18 cellular contexts compared by ENCODE assay signal in genomic region chr1:4122513-4123160, GRCh38.
DNase-seq lines count a peak whose midpoint lies in the region; ATAC-seq and TF ChIP-seq lines count a peak whose summit lies in the region.
"Had no signal": no experiment of that assay in that cellular context is flagged by ENCODE, and none has a peak within 500 bp of the region (broad histone marks: within the 10 kb centered on the region; RNA-seq: fewer than 3 reads in every experiment).

No MANE protein-coding gene starts in this region.

- peaks cover 0 to 4% of the 10 kb centered on the region in 2 donors for H3K4me1 ChIP-seq in neuronal stem cell (ENCODE audit: control insufficient read depth in 2 of 2, insufficient read depth in 1 of 2, low read depth in 1 of 2, low read length in 2 of 2)
- H3K4me1 ChIP-seq in colonic mucosa: no peaks in the 10 kb centered on the region
- H3K4me1 ChIP-seq: Caco-2 had no signal

- ATAC-seq in sciatic nerve (no peak), HG02798 (IDR thresholded peaks at IDR 0.05; ENCODE audit: poor library complexity, unreplicated experiment) (no peak)
- ATAC-seq: CD8-positive, alpha-beta T cell; HCT116 had no signal

- no peak overlapping the region for H2BK12ac ChIP-seq in neuronal stem cell (ENCODE audit: low read length)

- intact Hi-C loops in sciatic nerve (cut with DNase I) (no loop called here), colonic mucosa (cut with DNase I) (no loop called here)

- no peak overlapping the region for H3K14ac ChIP-seq in neuronal stem cell (ENCODE audit: low read length)

- H3K27me3 ChIP-seq in neuronal stem cell (ENCODE audit: control insufficient read depth in 3 of 3, insufficient read depth in 3 of 3, low read depth in 1 of 3, low read length in 3 of 3) (peaks cover 0 to 5% (median 0%) of the 10 kb centered on the region in 3 experiments), colonic mucosa (no peaks in the 10 kb centered on the region)

- H3K9me3 ChIP-seq in neuronal stem cell (replicated peaks in 1 of 2; ENCODE audit: control insufficient read depth in 2 of 2, insufficient read depth in 1 of 2, low read depth in 1 of 2, low read length in 2 of 2) (no peaks in the 10 kb centered on the region), colonic mucosa (no peaks in the 10 kb centered on the region)
- H3K9me3 ChIP-seq: BLaER1, Caco-2 had no signal

- H3K79me1 ChIP-seq in neuronal stem cell (ENCODE audit: low read depth, low read length): no peaks in the 10 kb centered on the region

- H3K36me3 ChIP-seq in neuronal stem cell (replicated peaks in 1 of 2; ENCODE audit: control insufficient read depth in 2 of 2, insufficient read depth in 2 of 2, low read length in 2 of 2): no peaks in the 10 kb centered on the region
- H3K36me3 ChIP-seq in colonic mucosa: no peaks in the 10 kb centered on the region
- H3K36me3 ChIP-seq: BLaER1 had no signal

- no peak overlapping the region for H2AFZ ChIP-seq in neuronal stem cell (ENCODE audit: low read length)
- H2AFZ ChIP-seq: GM23248 had no signal

- H3K4ac ChIP-seq in neuronal stem cell (ENCODE audit: low read length): peak overlapping the region; percentile 43

- H3K9ac ChIP-seq in neuronal stem cell (ENCODE audit: low read depth, low read length, poor library complexity) (no peak overlapping the region), colonic mucosa (ENCODE audit: low read depth in 2 of 2, low read length in 2 of 2) (no peak overlapping the region)
- H3K9ac ChIP-seq: BLaER1, GM23248 had no signal

- H2BK5ac ChIP-seq in neuronal stem cell (ENCODE audit: low read length): no peak overlapping the region

- H3K27ac ChIP-seq in neuronal stem cell (replicated peaks; ENCODE audit: low read length) (no peak overlapping the region), colonic mucosa (no peak overlapping the region)
- H3K27ac ChIP-seq: 22Rv1, BLaER1, C4-2B, GM23248 had no signal

- no peak overlapping the region for H4K91ac ChIP-seq in neuronal stem cell (ENCODE audit: low read depth, low read length, poor library complexity)

- H3K4me3 ChIP-seq in neuronal stem cell (ENCODE audit: low read length in 2 of 2) (no peak overlapping the region), colonic mucosa (no peak overlapping the region)
- H3K4me3 ChIP-seq: BLaER1, GM23248 had no signal

- no peak overlapping the region for H2BK120ac ChIP-seq in neuronal stem cell (ENCODE audit: low read depth, low read length)

- H2AK5ac ChIP-seq in neuronal stem cell (ENCODE audit: low read depth, low read length): no peak overlapping the region

- DNase-seq in activated effector memory CD4-positive, alpha-beta T cell treated with anti-CD3 and anti-CD28 coated beads, Interleukin-2, amount 50 U/mL, for 16 hours: peak; percentile 17
- no peak for DNase-seq in activated effector memory CD4-positive, alpha-beta T cell treated with Interleukin-2 at 50 U/mL for 16 hours
- no peak for DNase-seq in neuronal stem cell (ENCODE audit: low spot score)
- peak; percentile 40 for DNase-seq in sciatic nerve (ENCODE audit: low spot score)
- DNase-seq in colonic mucosa: no peak
- DNase-seq in midbrain (lab: John Stamatoyannopoulos, UW): no peak
- DNase-seq: Caco-2; CD4-positive, CD25-positive, alpha-beta regulatory T cell; CD8-positive, alpha-beta T cell; DMS153; DND-41; GM23248; H9 had no signal

- H3K18ac ChIP-seq in neuronal stem cell (ENCODE audit: low read length): peak overlapping the region; percentile 19

- H2BK15ac ChIP-seq in neuronal stem cell (ENCODE audit: low read length): peak overlapping the region; percentile 39

- H3K23ac ChIP-seq in neuronal stem cell (ENCODE audit: low read depth, low read length, poor library complexity): peak overlapping the region; percentile 30

- no peak overlapping the region for H3K4me2 ChIP-seq in neuronal stem cell (ENCODE audit: insufficient read depth, low read length, poor library complexity, severe bottlenecking)
- H3K4me2 ChIP-seq: BLaER1 had no signal

- TF ChIP-seq CTCF in colonic mucosa (IDR thresholded peaks at IDR 0.05): no peak

- WGBS in neuronal stem cell (ENCODE audit: extremely low coverage in 2 of 2, insufficient read length in 2 of 2, insufficient replicate concordance in 1 of 2), 2 donors: no CpG with 5 or more reads among the region's 8 CpGs

- no peak overlapping the region for H4K8ac ChIP-seq in neuronal stem cell (ENCODE audit: low read depth, low read length)

Comparison
In these comparisons a context has a peak if more than half of its experiments do, and no peak if none do; other contexts are left out.
1. DNase-seq: peak in activated effector memory CD4-positive, alpha-beta T cell treated with anti-CD3 and anti-CD28 coated beads, Interleukin-2, amount 50 U/mL, for 16 hours (single experiment) and sciatic nerve (single experiment); none in activated effector memory CD4-positive, alpha-beta T cell treated with Interleukin-2 at 50 U/mL for 16 hours (single experiment), neuronal stem cell (single experiment), colonic mucosa (single experiment) and midbrain (single experiment).